ENCODE assay signal across 1 cellular context in the genomic region with DNA sequence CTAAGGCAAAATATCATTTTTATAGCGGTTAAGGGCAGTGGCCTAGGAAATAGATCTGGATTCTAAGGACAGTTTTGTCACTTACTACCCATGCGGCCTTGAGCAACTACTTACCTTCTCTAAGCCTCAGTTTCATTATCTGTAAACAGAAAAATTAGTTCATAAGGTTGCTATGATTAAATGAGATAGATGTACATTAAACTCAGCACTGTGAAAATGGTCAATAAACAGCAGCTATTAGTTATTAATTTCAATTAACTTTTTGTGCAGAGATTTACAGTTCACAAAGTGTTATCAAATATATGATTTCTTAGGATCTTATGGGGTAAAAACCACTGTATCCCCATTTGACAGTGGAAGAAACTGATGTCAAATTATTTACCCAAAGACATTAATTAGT.
TF ChIP-seq lines count a peak whose summit lies in the region.

No MANE protein-coding gene starts in this region.

TF ChIP-seq in endothelial cell of umbilical vein, 7 proteins besides CTCF, POLR2A, EP300 and RAD21 (continued from another document):
- no peak for TF ChIP-seq EZH2 (IDR thresholded peaks at IDR 0.05; ENCODE audit: borderline replicate concordance, low read depth, low read length, severe bottlenecking)
- TF ChIP-seq FOS (IDR thresholded peaks at IDR 0.05; ENCODE audit: borderline replicate concordance, insufficient read depth, low read length) = no peak
- no peak for TF ChIP-seq POLR2AphosphoS5 (IDR thresholded peaks at IDR 0.05; ENCODE audit: insufficient read depth, low read depth, low read length)
- TF ChIP-seq GATA2 (IDR thresholded peaks at IDR 0.05; ENCODE audit: insufficient read depth, insufficient read length, low read depth, low read length) = no peak
- TF ChIP-seq, protein P1, sequence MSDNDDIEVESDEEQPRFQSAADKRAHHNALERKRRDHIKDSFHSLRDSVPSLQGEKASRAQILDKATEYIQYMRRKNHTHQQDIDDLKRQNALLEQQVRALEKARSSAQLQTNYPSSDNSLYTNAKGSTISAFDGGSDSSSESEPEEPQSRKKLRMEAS (IDR thresholded peaks at IDR 0.05; ENCODE audit: insufficient read depth, insufficient read length) = no peak
- no peak for TF ChIP-seq MYC (IDR thresholded peaks at IDR 0.05; ENCODE audit: low read depth, low read length)
